8 cellular contexts compared by ENCODE assay signal in the genomic region with DNA sequence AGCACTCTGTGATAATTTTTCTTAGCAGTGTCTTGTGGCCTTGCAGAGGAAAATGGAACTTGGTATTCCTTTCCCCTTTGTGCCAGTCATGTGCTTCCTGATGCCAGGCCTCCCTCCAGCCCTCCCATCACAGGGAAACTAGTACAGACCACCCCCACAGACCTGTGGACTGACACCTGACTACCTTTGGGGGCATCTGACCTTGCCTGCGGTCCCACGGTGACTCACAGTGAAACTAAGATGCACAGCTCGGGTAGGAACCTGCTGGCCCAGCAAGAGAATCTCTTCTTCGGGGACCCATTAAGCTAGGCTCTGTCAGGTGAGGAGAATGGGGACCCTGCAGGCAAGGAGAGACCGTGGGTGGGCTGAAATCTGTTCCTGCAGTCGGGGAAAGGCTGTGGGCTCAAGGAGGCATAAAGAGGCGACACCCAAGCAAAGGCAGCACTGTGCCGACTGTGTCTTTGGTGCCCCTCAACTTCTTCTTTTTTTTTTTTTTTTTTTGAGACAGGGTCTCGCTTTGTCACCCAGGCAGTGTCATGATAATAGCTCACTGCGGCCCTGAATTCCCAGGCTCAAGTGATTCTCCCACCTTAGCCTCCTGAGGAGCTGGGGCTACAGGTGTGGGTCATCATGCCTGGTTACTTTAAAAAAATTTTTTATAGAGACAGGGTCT. TPM values are rescaled to one million over a fixed set of nuclear protein-coding genes. Genes with fewer than 3 reads are reported as not detected.
A peak's percentile ranks its signal among the peaks of the same experiment; 100 is the strongest.
DNase-seq lines count a peak whose midpoint lies in the region; ATAC-seq, FAIRE-seq and TF ChIP-seq lines count a peak whose summit lies in the region.

No MANE protein-coding gene starts in this region.

- H3K36me3 ChIP-seq in astrocyte (ENCODE audit: insufficient read depth, low read length) = no peaks in the 10 kb centered on the region
- no peaks in the 10 kb centered on the region for H3K36me3 ChIP-seq in sigmoid colon
- no peaks in the 10 kb centered on the region for H3K36me3 ChIP-seq in endodermal cell (ENCODE audit: control insufficient read depth, insufficient read depth, low read length)

- no peak overlapping the region for H3K4me3 Mint-ChIP-seq in astrocyte (ENCODE audit: unreplicated experiment)
- no peak overlapping the region for H3K4me3 Mint-ChIP-seq in endodermal cell

- no peaks in the 10 kb centered on the region for H3K27me3 ChIP-seq in astrocyte (ENCODE audit: insufficient read depth, low read length)
- H3K27me3 ChIP-seq in sigmoid colon = no peaks in the 10 kb centered on the region
- peaks cover 21% of the 10 kb centered on the region for H3K27me3 ChIP-seq in endodermal cell (ENCODE audit: control insufficient read depth, insufficient read depth, low read length, poor library complexity, severe bottlenecking)

- H3K4me1 Mint-ChIP-seq in astrocyte (ENCODE audit: low read depth, unreplicated experiment) (peaks cover 35% of the 10 kb centered on the region), endodermal cell (peaks cover 19% of the 10 kb centered on the region)

- H3K4me1 ChIP-seq in astrocyte (ENCODE audit: insufficient read depth, low read length) = peaks cover 41% of the 10 kb centered on the region
- peaks cover 0 to 57% (median 53%) of the 10 kb centered on the region in 4 donors for H3K4me1 ChIP-seq in sigmoid colon
- no peaks in the 10 kb centered on the region for H3K4me1 ChIP-seq in endodermal cell (ENCODE audit: control insufficient read depth, insufficient read depth, low read length)

- H3K9ac ChIP-seq in astrocyte (ENCODE audit: low read length) (peak overlapping the region; percentile 42), endodermal cell (ENCODE audit: extremely low read depth, low read length, poor library complexity, severe bottlenecking) (no peak overlapping the region)

- no peaks in the 10 kb centered on the region for H3K9me3 ChIP-seq in astrocyte (ENCODE audit: insufficient read depth, low read depth, low read length)
- H3K9me3 ChIP-seq in sigmoid colon = no peaks in the 10 kb centered on the region
- no peaks in the 10 kb centered on the region for H3K9me3 ChIP-seq in endodermal cell (ENCODE audit: control insufficient read depth, low read length)

- H3K27ac ChIP-seq in astrocyte (ENCODE audit: low read depth, low read length) (peak overlapping the region; percentile 67), sigmoid colon (peak overlapping the region; percentile 79 to 95 (median 86)), endodermal cell (ENCODE audit: low read depth, low read length) (no peak overlapping the region)

- intact Hi-C loops in sigmoid colon (cut with DNase I) = no loop called here

- H3K79me2 ChIP-seq in astrocyte (ENCODE audit: insufficient read depth, low read length) = no peaks in the 10 kb centered on the region

- H3K9me3 Mint-ChIP-seq in astrocyte (ENCODE audit: unreplicated experiment) (peaks cover 1% of the 10 kb centered on the region), endodermal cell (peaks cover 17% of the 10 kb centered on the region)

- H2AFZ ChIP-seq in astrocyte (ENCODE audit: low read depth, low read length) = no peak overlapping the region

- peak overlapping the region; percentile 35 for H3K4me2 ChIP-seq in astrocyte (ENCODE audit: low read length)

- 67 to 87% methylated on average over 10 of the region's 10 CpGs for WGBS in sigmoid colon, 2 donors
- WGBS in endodermal cell (ENCODE audit: insufficient coverage in 1 of 2, insufficient read length in 1 of 2), 2 experiments = 83 to 89% methylated on average over 7 to 10 of the region's 10 CpGs

- TF ChIP-seq CTCF in astrocyte (IDR thresholded peaks at IDR 0.05; ENCODE audit: insufficient read depth, low read depth, low read length) (no peak), sigmoid colon (IDR thresholded peaks at IDR 0.05) (no peak), endodermal cell (conservative IDR thresholded peaks at IDR 0.05) (no peak)

- H3K36me3 Mint-ChIP-seq in astrocyte (ENCODE audit: low read depth, unreplicated experiment) (peaks cover 3% of the 10 kb centered on the region), endodermal cell (ENCODE audit: low read depth) (peaks cover 3% of the 10 kb centered on the region)

- TF ChIP-seq POLR2A in sigmoid colon (IDR thresholded peaks at IDR 0.05) = no peak

- DNase-seq in astrocyte (ENCODE audit: low read depth) (no peak), sigmoid colon (no peak), HuH-7.5 (ENCODE audit: low spot score) (no peak), NCI-H2029 treated with DMSO at 0.1 percent for 48 hours (lab: John Stamatoyannopoulos, UW) (no peak), endodermal cell (no peak), occipital lobe (lab: John Stamatoyannopoulos, UW) (no peak)

- no peaks in the 10 kb centered on the region for H4K20me1 ChIP-seq in astrocyte (ENCODE audit: insufficient read depth, low read length)

- no peak for FAIRE-seq in astrocyte (lab: Jason Lieb, UNC)

- H3K27ac Mint-ChIP-seq in astrocyte (ENCODE audit: unreplicated experiment) (peak overlapping the region; percentile 75), endodermal cell (no peak overlapping the region)

- no peak for TF ChIP-seq EP300 in sigmoid colon (IDR thresholded peaks at IDR 0.05)

- peak; percentile 53 for ATAC-seq in GM18517 (IDR thresholded peaks at IDR 0.05; ENCODE audit: unreplicated experiment)
- ATAC-seq in HG02678 (IDR thresholded peaks at IDR 0.05; ENCODE audit: unreplicated experiment) = peak; percentile 72

- no peaks in the 10 kb centered on the region for H3K27me3 Mint-ChIP-seq in astrocyte (ENCODE audit: low read depth, unreplicated experiment)
- peaks cover 2% of the 10 kb centered on the region for H3K27me3 Mint-ChIP-seq in endodermal cell (ENCODE audit: insufficient read depth)

- H3K4me3 ChIP-seq in astrocyte (ENCODE audit: insufficient read depth, low read depth, low read length) = no peak overlapping the region
- no peak overlapping the region for H3K4me3 ChIP-seq in sigmoid colon
- no peak overlapping the region for H3K4me3 ChIP-seq in endodermal cell (ENCODE audit: low read length)

RNA-seq across cellular contexts. Expression of gene PEX26, which starts 20.9 kb away (rescaled TPM):
- 41.7 and 41.9 TPM in 2 replicates for total RNA-seq in astrocyte
- 10 to 100 TPM; 13.3 to 21.3 (median 17.7) TPM for total RNA-seq in sigmoid colon
- 100 to 1,000 TPM in 1 of 3 donors, 10 to 100 TPM in 2; 45.0 to 124 (median 85.1) TPM for polyA plus RNA-seq in sigmoid colon
- total RNA-seq in endodermal cell = 10 to 100 TPM; 43.1 to 45.7 TPM
- polyA plus RNA-seq in endodermal cell (2013, experiment 1 of 2) = 27.9 TPM
- polyA plus RNA-seq in endodermal cell (2013, experiment 2 of 2) = 24.7 TPM
- total RNA-seq in occipital lobe = 15.6 TPM

RNA-seq across cellular contexts. Expression of gene MICAL3, which starts 32.6 kb away (rescaled TPM):
- total RNA-seq in astrocyte = 101 and 113 TPM in 2 replicates
- total RNA-seq in sigmoid colon = 10 to 100 TPM; 26.3 to 94.2 (median 45.0) TPM
- 10 to 100 TPM in 2 of 3 donors, 1 to 10 TPM in 1; 9.6 to 36.3 (median 16.9) TPM for polyA plus RNA-seq in sigmoid colon
- 10 to 100 TPM; 42.8 to 48.1 TPM for total RNA-seq in endodermal cell
- 18.1 TPM for polyA plus RNA-seq in endodermal cell (2013, experiment 1 of 2)
- 18.8 TPM for polyA plus RNA-seq in endodermal cell (2013, experiment 2 of 2)
- total RNA-seq in occipital lobe = 40.9 TPM

RNA-seq across cellular contexts. Expression of gene TUBA8, which starts 53.7 kb away (rescaled TPM):
- total RNA-seq in astrocyte (0.79 TPM in 1 of 2 replicates, not detected in the other), sigmoid colon (1 to 10 TPM in 2 of 4 donors, under 1 TPM in 2; 0.81 to 1.1 (median 1.0) TPM), endodermal cell (under 1 TPM; 0.58 to 0.66 TPM), occipital lobe (0.94 TPM)
- 1 to 10 TPM in 2 of 3 donors, under 1 TPM in 1; 0.92 to 3.3 (median 3.0) TPM for polyA plus RNA-seq in sigmoid colon
- 1.3 TPM for polyA plus RNA-seq in endodermal cell (2013, experiment 1 of 2)
- polyA plus RNA-seq in endodermal cell (2013, experiment 2 of 2) = 1.5 TPM
